ENCODE assay signal across 20 cellular contexts in the genomic region with DNA sequence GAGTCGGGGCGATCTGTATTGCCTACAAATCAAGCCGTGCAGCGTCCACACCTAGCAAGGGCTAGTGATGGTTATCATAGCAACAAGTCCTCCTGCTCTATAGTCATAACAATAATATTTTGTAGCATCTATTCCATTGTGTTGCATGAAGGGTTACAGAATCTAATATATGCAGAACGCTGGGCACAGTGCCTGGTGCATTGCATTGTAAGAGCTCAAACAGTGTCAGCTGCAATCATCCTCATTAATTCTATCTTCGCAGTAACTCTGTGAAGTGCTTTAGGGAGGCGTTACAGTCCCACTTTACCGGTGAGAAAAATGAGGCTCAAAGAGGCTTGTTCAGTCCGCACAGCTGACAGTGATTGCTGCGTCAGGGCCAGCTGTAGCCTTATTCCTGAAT.
DNase-seq lines count a peak whose midpoint lies in the region; ATAC-seq lines count a peak whose summit lies in the region.
"Had no signal": no experiment of that assay in that cellular context is flagged by ENCODE, and none has a peak within 500 bp of the region (broad histone marks: within the 10 kb centered on the region; RNA-seq: fewer than 3 reads in every experiment).

No MANE protein-coding gene starts in this region.

- no peak for ATAC-seq in GM21825 (IDR thresholded peaks at IDR 0.05; ENCODE audit: unreplicated experiment)
- ATAC-seq: SK-N-SH treated with all-trans-retinoic acid at 6 μM for 48 hours had no signal

- in situ Hi-C loops in G401 (cut with HindIII; ENCODE audit: low sequenced_read_pairs): no loop called here

- DNase-seq in NCI-H1436 (lab: John Stamatoyannopoulos, UW) (peak; percentile 61), NCI-H1436 treated with DMSO at 0.1 percent for 48 hours (lab: John Stamatoyannopoulos, UW) (no peak), G401 (ENCODE audit: low spot score) (peak; percentile 30), cerebellar cortex (ENCODE audit: low spot score) (peak; percentile 26), pons (ENCODE audit: low spot score) (peak; percentile 51), NCI-H226 (no peak), NCI-H1105 treated with DMSO at 0.1 percent for 48 hours (lab: John Stamatoyannopoulos, UW) (no peak)
- DNase-seq: ACHN, GOT3, HFFc6, IMR-90, KG1, MM.1S, NCI-H1048, NCI-H146, NCI-H1930, NCI-H526 treated with DMSO at 0.1 percent for 48 hours, SJCRH30 had no signal

Comparison
In these comparisons a context has a peak if more than half of its experiments do, and no peak if none do; other contexts are left out.
1. DNase-seq: peak in NCI-H1436 (single experiment), G401 (single experiment), cerebellar cortex (single experiment) and pons (single experiment); none in NCI-H1436 treated with DMSO at 0.1 percent for 48 hours (single experiment), NCI-H226 (single experiment) and NCI-H1105 treated with DMSO at 0.1 percent for 48 hours (single experiment).